In the genomic region with DNA sequence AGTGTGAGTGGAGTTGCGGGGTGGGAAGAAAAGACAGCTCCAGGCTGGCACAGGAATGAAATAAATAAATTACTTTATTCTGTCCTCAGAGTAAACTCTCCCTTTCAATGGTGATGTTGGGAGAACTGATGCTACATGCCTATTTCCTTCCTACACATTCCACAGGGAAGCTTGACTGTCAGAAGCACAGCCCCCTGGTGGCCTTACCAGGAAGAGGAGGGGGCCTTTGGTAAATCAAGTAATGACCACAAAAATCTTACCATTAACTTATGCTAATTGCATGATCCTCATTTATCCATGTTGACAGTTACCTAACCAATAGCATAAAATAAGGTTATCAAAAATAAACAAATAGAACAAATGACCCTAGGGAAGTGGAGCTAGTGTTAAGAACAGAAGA, we compare ENCODE assay signal across 12 cellular contexts.
DNase-seq lines count a peak whose midpoint lies in the region; ATAC-seq and TF ChIP-seq lines count a peak whose summit lies in the region.
"Had no signal": no experiment of that assay in that cellular context is flagged by ENCODE, and none has a peak within 500 bp of the region (broad histone marks: within the 10 kb centered on the region; RNA-seq: fewer than 3 reads in every experiment).

No MANE protein-coding gene starts in this region.

- peak; percentile 44 for TF ChIP-seq CTCF in osteocyte (IDR thresholded peaks at IDR 0.05)

- peak; percentile 48 for DNase-seq in DMS53 (lab: John Stamatoyannopoulos, UW)
- DNase-seq in DMS53 treated with DMSO at 0.1 percent for 48 hours (lab: John Stamatoyannopoulos, UW; ENCODE audit: unreplicated experiment) = no peak
- peak; percentile 11 for DNase-seq in M059J (ENCODE audit: low read depth)
- peak; percentile 49 for DNase-seq in ecto neural progenitor cell (ENCODE audit: low spot score)
- no peak for DNase-seq in osteocyte (ENCODE audit: extremely low spot score, unreplicated experiment)
- no peak for DNase-seq in activated naive CD8-positive, alpha-beta T cell treated with anti-CD3 and anti-CD28 coated beads for 36 hours
- DNase-seq: body of pancreas, hypothalamus, NCI-H2029 treated with DMSO at 0.1 percent for 48 hours, transverse colon had no signal

- no peak for ATAC-seq in GM19463 (IDR thresholded peaks at IDR 0.05; ENCODE audit: unreplicated experiment)
- no peak for ATAC-seq in GM18858 (IDR thresholded peaks at IDR 0.05; ENCODE audit: unreplicated experiment)
- ATAC-seq: body of pancreas had no signal

- no peaks in the 10 kb centered on the region for H3K9me3 Mint-ChIP-seq in osteocyte (ENCODE audit: unreplicated experiment)
- peaks cover 1% of the 10 kb centered on the region for H3K9me3 Mint-ChIP-seq in activated naive CD8-positive, alpha-beta T cell treated with anti-CD3 and anti-CD28 coated beads for 36 hours

- no peaks in the 10 kb centered on the region for H3K27me3 Mint-ChIP-seq in osteocyte (ENCODE audit: unreplicated experiment)
- H3K27me3 Mint-ChIP-seq in activated naive CD8-positive, alpha-beta T cell treated with anti-CD3 and anti-CD28 coated beads for 36 hours = no peaks in the 10 kb centered on the region

- no peaks in the 10 kb centered on the region for H3K4me1 Mint-ChIP-seq in osteocyte (ENCODE audit: unreplicated experiment)
- no peaks in the 10 kb centered on the region for H3K4me1 Mint-ChIP-seq in activated naive CD8-positive, alpha-beta T cell treated with anti-CD3 and anti-CD28 coated beads for 36 hours

- H3K36me3 Mint-ChIP-seq in osteocyte (ENCODE audit: unreplicated experiment) = no peaks in the 10 kb centered on the region
- no peaks in the 10 kb centered on the region for H3K36me3 Mint-ChIP-seq in activated naive CD8-positive, alpha-beta T cell treated with anti-CD3 and anti-CD28 coated beads for 36 hours

- no peak overlapping the region for H3K4me3 Mint-ChIP-seq in osteocyte (ENCODE audit: unreplicated experiment)
- H3K4me3 Mint-ChIP-seq in activated naive CD8-positive, alpha-beta T cell treated with anti-CD3 and anti-CD28 coated beads for 36 hours = no peak overlapping the region

- no peak overlapping the region for H3K27ac Mint-ChIP-seq in osteocyte (ENCODE audit: unreplicated experiment)
- H3K27ac Mint-ChIP-seq in activated naive CD8-positive, alpha-beta T cell treated with anti-CD3 and anti-CD28 coated beads for 36 hours = no peak overlapping the region

Comparison
In these comparisons a context has a peak if more than half of its experiments do, and no peak if none do; other contexts are left out.
1. DNase-seq: peak in DMS53 (single experiment), M059J (single experiment) and ecto neural progenitor cell (single experiment); none in DMS53 treated with DMSO at 0.1 percent for 48 hours (single experiment), osteocyte (single experiment) and activated naive CD8-positive, alpha-beta T cell treated with anti-CD3 and anti-CD28 coated beads for 36 hours (single experiment).